ENCODE assay signal across 1 cellular context in genomic region chr4:15158410-15159091, GRCh38.
TF ChIP-seq lines count a peak whose summit lies in the region.

No MANE protein-coding gene starts in this region.

TF ChIP-seq in A549, 52 proteins besides CTCF, POLR2A, EP300 and RAD21:
- TF ChIP-seq HOXB13 (CRISPR knock-in tag; IDR thresholded peaks at IDR 0.05; ENCODE audit: low read depth) (no peak), CHD4 (IDR thresholded peaks at IDR 0.05; ENCODE audit: borderline replicate concordance) (no peak), REST (IDR thresholded peaks at IDR 0.05) (no peak), BCL3 (IDR thresholded peaks at IDR 0.05) (no peak), ATOH8 (CRISPR knock-in tag; IDR thresholded peaks at IDR 0.05; ENCODE audit: low read depth) (no peak), MAX (IDR thresholded peaks at IDR 0.05) (no peak), SMC3 (IDR thresholded peaks at IDR 0.05) (no peak), FOSL2 (IDR thresholded peaks at IDR 0.05) (no peak), FOSL2 (CRISPR knock-in tag; IDR thresholded peaks at IDR 0.05) (no peak), ESRRA (IDR thresholded peaks at IDR 0.05; ENCODE audit: borderline replicate concordance, low read length) (no peak), KDM5A (IDR thresholded peaks at IDR 0.05) (no peak), ZC3H11A (IDR thresholded peaks at IDR 0.05) (no peak), RCOR1 (IDR thresholded peaks at IDR 0.05; ENCODE audit: low read depth, low read length) (no peak), GATA3 (IDR thresholded peaks at IDR 0.05; ENCODE audit: borderline replicate concordance) (no peak), MAFK (IDR thresholded peaks at IDR 0.05; ENCODE audit: partially characterized antibody) (no peak), CBX2 (IDR thresholded peaks at IDR 0.05; ENCODE audit: borderline replicate concordance, low read depth) (no peak), BHLHE40 (IDR thresholded peaks at IDR 0.05; ENCODE audit: low read depth, low read length) (no peak), HMGXB4 (CRISPR knock-in tag; IDR thresholded peaks at IDR 0.05; ENCODE audit: borderline replicate concordance) (no peak), NFE2L2 (conservative IDR thresholded peaks at IDR 0.05; ENCODE audit: low read length) (no peak)
